ENCODE assay signal across 30 cellular contexts in genomic region chrX:2794336-2794735, GRCh38. TPM values are rescaled to one million over a fixed set of nuclear protein-coding genes. Genes with fewer than 3 reads are reported as not detected.
"Had no signal": no experiment of that assay in that cellular context is flagged by ENCODE, and none has a peak within 500 bp of the region (broad histone marks: within the 10 kb centered on the region; RNA-seq: fewer than 3 reads in every experiment).

No MANE protein-coding gene starts in this region.

- DNase-seq: activated CD4-positive, alpha-beta T cell treated with anti-CD3 and anti-CD28 coated beads for 1 hour; activated CD4-positive, alpha-beta T cell treated with anti-CD3 and anti-CD28 coated beads for 4 hours; activated CD4-positive, alpha-beta T cell treated with anti-CD3 and anti-CD28 coated beads, Interleukin-2, amount 10 ng/mL, durations not matched to agents 7 days and 5 days; activated CD4-positive, alpha-beta T cell treated with anti-CD3 and anti-CD28 coated beads, Interleukin-2, amount 50 U/mL, for 4 hours; activated CD8-positive, alpha-beta memory T cell treated with anti-CD3 and anti-CD28 coated beads for 24 hours; activated CD8-positive, alpha-beta T cell treated with anti-CD3 and anti-CD28 coated beads for 36 hours; activated gamma-delta T cell; activated naive CD4-positive, alpha-beta T cell; activated naive CD4-positive, alpha-beta T cell treated with anti-CD3 and anti-CD28 coated beads, Interleukin-2, amount 10 ng/mL, durations not matched to agents 7 days and 5 days; activated naive CD8-positive, alpha-beta T cell treated with anti-CD3 and anti-CD28 coated beads, Interleukin-2, amount 10 ng/mL, durations not matched to agents 7 days and 5 days; activated T-cell treated with anti-CD3 and anti-CD28 coated beads, Interleukin-2, amount 50 U/mL, for 4 hours; central memory CD4-positive, alpha-beta T cell; cerebellar nuclear complex; colonic mucosa; effector CD8-positive, alpha-beta T cell; foreskin fibroblast; head of caudate nucleus; T-cell had no signal

- ATAC-seq: activated CD8-positive, alpha-beta T cell treated with anti-CD3 and anti-CD28 coated beads for 36 hours; activated naive CD4-positive, alpha-beta T cell treated with anti-CD3 and anti-CD28 coated beads, Interleukin-2, amount 50 U/mL, for 72 hours; activated T-cell treated with anti-CD3 and anti-CD28 coated beads, Interleukin-2, amount 50 U/mL, for 4 hours; esophagus mucosa; T-cell had no signal

- H3K9me3 Mint-ChIP-seq: activated CD4-positive, alpha-beta T cell treated with anti-CD3 and anti-CD28 coated beads, Interleukin-2, amount 10 ng/mL, durations not matched to agents 7 days and 5 days; activated CD8-positive, alpha-beta T cell treated with anti-CD3 and anti-CD28 coated beads for 36 hours; activated naive CD4-positive, alpha-beta T cell treated with anti-CD3 and anti-CD28 coated beads, Interleukin-2, amount 10 ng/mL, durations not matched to agents 7 days and 5 days; activated naive CD4-positive, alpha-beta T cell treated with anti-CD3 and anti-CD28 coated beads, Interleukin-2, amount 50 U/mL, for 72 hours; activated naive CD8-positive, alpha-beta T cell treated with anti-CD3 and anti-CD28 coated beads, Interleukin-2, amount 10 ng/mL, durations not matched to agents 7 days and 5 days; activated T-cell treated with anti-CD3 and anti-CD28 coated beads, Interleukin-2, amount 50 U/mL, for 4 hours; brain; T-cell; T-helper 1 cell treated with Interleukin-12 subunit alpha and Interleukin-12 subunit beta and Interleukin-4 antibody, amounts not matched to agents 30 μg/mL and 1 μg/mL, for 36 hours; T-helper 2 cell treated with Interferon-gamma antibody and Interleukin-4, amounts not matched to agents 5 μg/mL and 100 μg/mL, for 36 hours; WTC11 had no signal

- H3K36me3 Mint-ChIP-seq: activated naive CD4-positive, alpha-beta T cell treated with anti-CD3 and anti-CD28 coated beads, Interleukin-2, amount 10 ng/mL, durations not matched to agents 7 days and 5 days; activated naive CD4-positive, alpha-beta T cell treated with anti-CD3 and anti-CD28 coated beads, Interleukin-2, amount 50 U/mL, for 72 hours; activated naive CD8-positive, alpha-beta T cell treated with anti-CD3 and anti-CD28 coated beads, Interleukin-2, amount 10 ng/mL, durations not matched to agents 7 days and 5 days; brain; T-cell; WTC11 had no signal

- H3K27ac Mint-ChIP-seq: activated CD4-positive, alpha-beta T cell treated with anti-CD3 and anti-CD28 coated beads, Interleukin-2, amount 10 ng/mL, durations not matched to agents 7 days and 5 days; activated CD8-positive, alpha-beta T cell treated with anti-CD3 and anti-CD28 coated beads for 36 hours; activated naive CD4-positive, alpha-beta T cell treated with anti-CD3 and anti-CD28 coated beads, Interleukin-2, amount 10 ng/mL, durations not matched to agents 7 days and 5 days; activated naive CD4-positive, alpha-beta T cell treated with anti-CD3 and anti-CD28 coated beads, Interleukin-2, amount 50 U/mL, for 72 hours; activated naive CD8-positive, alpha-beta T cell treated with anti-CD3 and anti-CD28 coated beads, Interleukin-2, amount 10 ng/mL, durations not matched to agents 7 days and 5 days; brain; T-cell; T-helper 1 cell treated with Interleukin-12 subunit alpha and Interleukin-12 subunit beta and Interleukin-4 antibody, amounts not matched to agents 30 μg/mL and 1 μg/mL, for 36 hours; T-helper 2 cell treated with Interferon-gamma antibody and Interleukin-4, amounts not matched to agents 5 μg/mL and 100 μg/mL, for 36 hours had no signal

- H3K4me1 ChIP-seq: ascending aorta, breast epithelium, colonic mucosa had no signal

- H3K4me1 Mint-ChIP-seq: activated CD4-positive, alpha-beta T cell treated with anti-CD3 and anti-CD28 coated beads, Interleukin-2, amount 10 ng/mL, durations not matched to agents 7 days and 5 days; activated naive CD4-positive, alpha-beta T cell treated with anti-CD3 and anti-CD28 coated beads, Interleukin-2, amount 10 ng/mL, durations not matched to agents 7 days and 5 days; activated naive CD8-positive, alpha-beta T cell treated with anti-CD3 and anti-CD28 coated beads, Interleukin-2, amount 10 ng/mL, durations not matched to agents 7 days and 5 days; T-cell had no signal

- H3K4me3 Mint-ChIP-seq: activated CD4-positive, alpha-beta T cell treated with anti-CD3 and anti-CD28 coated beads, Interleukin-2, amount 10 ng/mL, durations not matched to agents 7 days and 5 days; activated CD8-positive, alpha-beta T cell treated with anti-CD3 and anti-CD28 coated beads for 36 hours; activated naive CD4-positive, alpha-beta T cell treated with anti-CD3 and anti-CD28 coated beads, Interleukin-2, amount 10 ng/mL, durations not matched to agents 7 days and 5 days; activated naive CD8-positive, alpha-beta T cell treated with anti-CD3 and anti-CD28 coated beads, Interleukin-2, amount 10 ng/mL, durations not matched to agents 7 days and 5 days; activated T-cell treated with anti-CD3 and anti-CD28 coated beads, Interleukin-2, amount 50 U/mL, for 4 hours; brain; T-cell; T-helper 1 cell treated with Interleukin-12 subunit alpha and Interleukin-12 subunit beta and Interleukin-4 antibody, amounts not matched to agents 30 μg/mL and 1 μg/mL, for 36 hours; T-helper 2 cell treated with Interferon-gamma antibody and Interleukin-4, amounts not matched to agents 5 μg/mL and 100 μg/mL, for 36 hours; WTC11 had no signal

- H3K27me3 Mint-ChIP-seq: activated CD4-positive, alpha-beta T cell treated with anti-CD3 and anti-CD28 coated beads, Interleukin-2, amount 10 ng/mL, durations not matched to agents 7 days and 5 days; activated CD8-positive, alpha-beta T cell treated with anti-CD3 and anti-CD28 coated beads for 36 hours; activated naive CD8-positive, alpha-beta T cell treated with anti-CD3 and anti-CD28 coated beads, Interleukin-2, amount 10 ng/mL, durations not matched to agents 7 days and 5 days had no signal

- H3K4me3 ChIP-seq: ascending aorta, breast epithelium, cardiac muscle cell, colonic mucosa had no signal

- H3K27ac ChIP-seq: ascending aorta, breast epithelium, cardiac muscle cell, colonic mucosa, VCaP had no signal

- H3K36me3 ChIP-seq: ascending aorta, breast epithelium, cardiac muscle cell, colonic mucosa had no signal

- H3K9me3 ChIP-seq: ascending aorta, breast epithelium, colonic mucosa had no signal

- H3K27me3 ChIP-seq: ascending aorta, cardiac muscle cell, colonic mucosa had no signal

RNA-seq across cellular contexts. Expression of gene GYG2, which starts 34.4 kb away (rescaled TPM):
- total RNA-seq: activated CD4-positive, alpha-beta T cell treated with anti-CD3 and anti-CD28 coated beads, Interleukin-2, amount 10 ng/mL, durations not matched to agents 7 days and 5 days; activated CD8-positive, alpha-beta T cell treated with anti-CD3 and anti-CD28 coated beads for 36 hours; activated naive CD4-positive, alpha-beta T cell treated with anti-CD3 and anti-CD28 coated beads, Interleukin-2, amount 50 U/mL, for 72 hours; activated naive CD8-positive, alpha-beta T cell treated with anti-CD3 and anti-CD28 coated beads, Interleukin-2, amount 10 ng/mL, durations not matched to agents 7 days and 5 days; activated T-cell treated with anti-CD3 and anti-CD28 coated beads, Interleukin-2, amount 50 U/mL, for 4 hours had no signal

RNA-seq across cellular contexts. Expression of gene XG, which starts 42.5 kb away (rescaled TPM):
- total RNA-seq: activated CD4-positive, alpha-beta T cell treated with anti-CD3 and anti-CD28 coated beads, Interleukin-2, amount 10 ng/mL, durations not matched to agents 7 days and 5 days; activated CD8-positive, alpha-beta T cell treated with anti-CD3 and anti-CD28 coated beads for 36 hours; activated T-cell treated with anti-CD3 and anti-CD28 coated beads, Interleukin-2, amount 50 U/mL, for 4 hours; cardiac muscle cell; epithelial cell of proximal tubule; frontal cortex had no signal
- polyA plus RNA-seq: cardiac muscle cell had no signal
